In genomic region chr3:72814308-72814707, GRCh38 we compare ENCODE assay signal across 18 cellular contexts. TPM values are rescaled to one million over a fixed set of nuclear protein-coding genes. Genes with fewer than 3 reads are reported as not detected.
DNase-seq lines count a peak whose midpoint lies in the region; ATAC-seq and TF ChIP-seq lines count a peak whose summit lies in the region.
"Had no signal": no experiment of that assay in that cellular context is flagged by ENCODE, and none has a peak within 500 bp of the region (broad histone marks: within the 10 kb centered on the region; RNA-seq: fewer than 3 reads in every experiment).

No MANE protein-coding gene starts in this region.

- CTCF ChIA-PET in activated B cell treated with CpG ODN at 0.5 μM for 24 hours (lab: Charles Lee) = interaction anchor here (0.9 to 1.6 kb wide), 2 partner anchors 939 to 1084 kb away, joined by 3 to 6 read pairs; no protein-coding TSS in a partner anchor

- peaks cover 10% of the 10 kb centered on the region for H3K36me3 ChIP-seq in upper lobe of right lung
- H3K36me3 ChIP-seq: brain microvascular endothelial cell, WERI-Rb-1 had no signal

- POLR2A ChIA-PET in activated B cell treated with CpG ODN at 0.5 μM for 24 hours (lab: Charles Lee) = no interaction called here

- H3K9me3 Mint-ChIP-seq in activated B cell treated with CpG ODN at 0.5 μM for 24 hours = no peaks in the 10 kb centered on the region
- no peaks in the 10 kb centered on the region for H3K9me3 Mint-ChIP-seq in activated naive CD8-positive, alpha-beta T cell treated with anti-CD3 and anti-CD28 coated beads for 36 hours
- H3K9me3 Mint-ChIP-seq: naive thymus-derived CD4-positive, alpha-beta T cell had no signal

- H3K4me1 ChIP-seq in upper lobe of right lung = peaks cover 10% of the 10 kb centered on the region
- H3K4me1 ChIP-seq: tibial artery had no signal

- H3K4me3 ChIP-seq in upper lobe of right lung = no peak overlapping the region
- H3K4me3 ChIP-seq: psoas muscle, tibial artery had no signal

- H3K27me3 ChIP-seq in upper lobe of right lung = no peaks in the 10 kb centered on the region
- H3K27me3 ChIP-seq: brain microvascular endothelial cell, tibial artery had no signal

- ATAC-seq in GM18508 (IDR thresholded peaks at IDR 0.05; ENCODE audit: insufficient read depth, unreplicated experiment) = peak; percentile 57
- ATAC-seq in GM19467 (IDR thresholded peaks at IDR 0.05; ENCODE audit: unreplicated experiment) = peak; percentile 37
- peak; percentile 37 for ATAC-seq in HG03060 (IDR thresholded peaks at IDR 0.05; ENCODE audit: low read depth, unreplicated experiment)
- peak; percentile 18 for ATAC-seq in activated B cell treated with CpG ODN at 0.5 μM for 24 hours (ENCODE audit: low read depth)
- no peak for ATAC-seq in upper lobe of right lung
- ATAC-seq: naive thymus-derived CD4-positive, alpha-beta T cell; PC-3; psoas muscle had no signal

- H3K36me3 Mint-ChIP-seq in activated B cell treated with CpG ODN at 0.5 μM for 24 hours (ENCODE audit: low read depth) = peaks cover 46% of the 10 kb centered on the region
- H3K36me3 Mint-ChIP-seq in activated naive CD8-positive, alpha-beta T cell treated with anti-CD3 and anti-CD28 coated beads for 36 hours = peaks cover 53% of the 10 kb centered on the region

- no peak for DNase-seq in activated B cell treated with CpG ODN at 0.5 μM for 24 hours
- no peak for DNase-seq in activated naive CD8-positive, alpha-beta T cell treated with anti-CD3 and anti-CD28 coated beads for 36 hours
- DNase-seq in hippocampal formation (lab: John Stamatoyannopoulos, UW) = no peak
- no peak for DNase-seq in central memory CD4-positive, alpha-beta T cell
- DNase-seq in upper lobe of right lung = no peak
- DNase-seq: activated naive CD4-positive, alpha-beta T cell treated with anti-CD3 and anti-CD28 coated beads, Interleukin-2, amount 50 U/mL, for 16 hours; brain microvascular endothelial cell; effector CD4-positive, alpha-beta T cell; naive thymus-derived CD4-positive, alpha-beta T cell; NCI-H1105 treated with DMSO at 0.1 percent for 48 hours; PC-3; psoas muscle; SW 1271; tibial artery; WERI-Rb-1 had no signal

- peaks cover 23% of the 10 kb centered on the region for H3K4me1 Mint-ChIP-seq in activated B cell treated with CpG ODN at 0.5 μM for 24 hours
- peaks cover 34% of the 10 kb centered on the region for H3K4me1 Mint-ChIP-seq in activated naive CD8-positive, alpha-beta T cell treated with anti-CD3 and anti-CD28 coated beads for 36 hours

- H3K27me3 Mint-ChIP-seq in activated B cell treated with CpG ODN at 0.5 μM for 24 hours = no peaks in the 10 kb centered on the region
- H3K27me3 Mint-ChIP-seq in activated naive CD8-positive, alpha-beta T cell treated with anti-CD3 and anti-CD28 coated beads for 36 hours = no peaks in the 10 kb centered on the region
- H3K27me3 Mint-ChIP-seq: naive thymus-derived CD4-positive, alpha-beta T cell had no signal

- no peaks in the 10 kb centered on the region for H3K9me3 ChIP-seq in upper lobe of right lung
- H3K9me3 ChIP-seq: psoas muscle, tibial artery had no signal

- no peak overlapping the region for H3K4me3 Mint-ChIP-seq in activated B cell treated with CpG ODN at 0.5 μM for 24 hours
- no peak overlapping the region for H3K4me3 Mint-ChIP-seq in activated naive CD8-positive, alpha-beta T cell treated with anti-CD3 and anti-CD28 coated beads for 36 hours
- H3K4me3 Mint-ChIP-seq: naive thymus-derived CD4-positive, alpha-beta T cell had no signal

- H3K27ac Mint-ChIP-seq in activated B cell treated with CpG ODN at 0.5 μM for 24 hours = no peak overlapping the region
- H3K27ac Mint-ChIP-seq in activated naive CD8-positive, alpha-beta T cell treated with anti-CD3 and anti-CD28 coated beads for 36 hours = no peak overlapping the region

- H3K27ac ChIP-seq in upper lobe of right lung = no peak overlapping the region
- H3K27ac ChIP-seq: brain microvascular endothelial cell, psoas muscle, tibial artery, WERI-Rb-1 had no signal

- intact Hi-C loops in activated B cell treated with CpG ODN at 0.5 μM for 24 hours (cut with micrococcal nuclease) = no loop called here
- intact Hi-C loops in upper lobe of right lung (cut with DNase I) = no loop called here

- no peak for TF ChIP-seq CTCF in activated B cell treated with CpG ODN at 0.5 μM for 24 hours (IDR thresholded peaks at IDR 0.05)
- TF ChIP-seq CTCF in upper lobe of right lung (IDR thresholded peaks at IDR 0.05) = no peak

RNA-seq across cellular contexts. Expression of gene SHQ1, which starts 33.9 kb away (rescaled TPM):
- total RNA-seq in activated B cell treated with CpG ODN at 0.5 μM for 24 hours = 21.2 and 25.3 TPM in 2 replicates
- total RNA-seq in activated naive CD8-positive, alpha-beta T cell treated with anti-CD3 and anti-CD28 coated beads for 36 hours = 10 to 100 TPM; 38.9 to 40.0 TPM
- 17.3 TPM for total RNA-seq in upper lobe of right lung
